In the genomic region with DNA sequence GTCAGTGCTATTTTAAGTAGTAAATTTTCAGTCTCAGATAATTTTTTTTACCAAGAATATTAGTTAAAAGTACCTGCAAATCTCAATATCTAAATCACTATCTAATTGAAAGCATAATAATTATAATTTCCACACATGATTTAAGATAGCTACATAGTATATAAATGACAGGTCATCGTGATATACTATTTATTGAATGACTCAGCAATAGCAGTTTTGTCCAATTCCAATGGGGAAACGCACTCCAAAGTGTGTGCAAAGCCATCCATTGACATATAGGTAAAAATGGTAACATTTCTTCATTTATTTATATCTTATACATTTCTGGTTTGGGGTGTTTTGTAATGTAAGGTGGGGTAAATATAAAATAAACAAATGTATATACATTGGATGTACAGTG, we compare ENCODE assay signal across 9 cellular contexts. TPM values are rescaled to one million over a fixed set of nuclear protein-coding genes. Genes with fewer than 3 reads are reported as not detected.
"Had no signal": no experiment of that assay in that cellular context is flagged by ENCODE, and none has a peak within 500 bp of the region (broad histone marks: within the 10 kb centered on the region; RNA-seq: fewer than 3 reads in every experiment).

No MANE protein-coding gene starts in this region.

- FAIRE-seq: H1, H54, HTR-8/SVneo, K562 had no signal

- H2AFZ ChIP-seq: GM23338 had no signal

- DNase-seq: H9, HCEC 1CT, KG1 had no signal

- H3K4me2 ChIP-seq: GM23338 had no signal

- ATAC-seq: GM23338, K562 had no signal

- H3K4me3 ChIP-seq: GM23338, K562 had no signal

RNA-seq across cellular contexts. Expression of a gene that starts 19.5 kb away (rescaled TPM):
- total RNA-seq: HT-29, K562 had no signal
- polyA plus RNA-seq: K562 had no signal
